ENCODE assay signal across 1 cellular context in genomic region chr17:42798383-42799380, GRCh38.
A peak's percentile ranks its signal among the peaks of the same experiment; 100 is the strongest.
TF ChIP-seq lines count a peak whose summit lies in the region.

A gene with protein sequence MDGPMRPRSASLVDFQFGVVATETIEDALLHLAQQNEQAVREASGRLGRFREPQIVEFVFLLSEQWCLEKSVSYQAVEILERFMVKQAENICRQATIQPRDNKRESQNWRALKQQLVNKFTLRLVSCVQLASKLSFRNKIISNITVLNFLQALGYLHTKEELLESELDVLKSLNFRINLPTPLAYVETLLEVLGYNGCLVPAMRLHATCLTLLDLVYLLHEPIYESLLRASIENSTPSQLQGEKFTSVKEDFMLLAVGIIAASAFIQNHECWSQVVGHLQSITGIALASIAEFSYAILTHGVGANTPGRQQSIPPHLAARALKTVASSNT (plus strand): TSS chr17:42798861. CDS start chr17:42799068, 207 bp downstream.
COA3 (minus strand) TSS chr17:42798704; CDS start chr17:42798681, 23 bp downstream.

TF ChIP-seq in K562, 482 proteins besides CTCF, POLR2A, EP300 and RAD21 (continued from another document):
- TF ChIP-seq ZNF395 (CRISPR knock-in tag; IDR thresholded peaks at IDR 0.05) (peak; percentile 58; the same call in 1 of the 2 replicates), C11orf30 (IDR thresholded peaks at IDR 0.05; ENCODE audit: low read depth) (peak; percentile 87), WHSC1 (IDR thresholded peaks at IDR 0.05; ENCODE audit: low read length) (no peak), DEAF1 (CRISPR knock-in tag; IDR thresholded peaks at IDR 0.05) (no peak), RBBP5 (IDR thresholded peaks at IDR 0.05; ENCODE audit: borderline replicate concordance, insufficient read depth, low read length, poor library complexity, severe bottlenecking) (peak; percentile 89), L3MBTL2 (IDR thresholded peaks at IDR 0.05) (peak; percentile 100), MNT (conservative IDR thresholded peaks at IDR 0.05) (peak; percentile 73 to 87), ZBTB12 (CRISPR knock-in tag; IDR thresholded peaks at IDR 0.05) (no peak), NR3C1 (CRISPR knock-in tag; IDR thresholded peaks at IDR 0.05) (no peak), CC2D1A (IDR thresholded peaks at IDR 0.05) (0 out of 2 replicates have a peak, but pooled peaks have one; percentile 6), KDM4B (IDR thresholded peaks at IDR 0.05; ENCODE audit: borderline replicate concordance in 2 of 2, low read depth in 1 of 2) (peak in 1 of 2 experiments; percentile 42; a peak in 1 of 4 replicates), ELF1 (tag; IDR thresholded peaks at IDR 0.05) (peak; percentile 35; the same call in 1 of the 2 replicates), SMAD2 (IDR thresholded peaks at IDR 0.05; ENCODE audit: low read depth, low read length) (no peak), FOXM1 (IDR thresholded peaks at IDR 0.05; ENCODE audit: low read depth) (0 out of 2 replicates have a peak, but pooled peaks have one; percentile 21), FOXM1 (CRISPR knock-in tag; IDR thresholded peaks at IDR 0.05; ENCODE audit: low read depth) (0 out of 2 replicates have a peak, but pooled peaks have one; percentile 66), RNF2 (IDR thresholded peaks at IDR 0.05) (peak; percentile 78), FUS (optimal IDR thresholded peaks at IDR 0.05; ENCODE audit: low read depth, low read length) (no peak), MIER1 (IDR thresholded peaks at IDR 0.05; ENCODE audit: low read depth) (peak; percentile 65; the same call in 1 of the 2 replicates), SP2 (IDR thresholded peaks at IDR 0.05; ENCODE audit: extremely low read depth, low read depth, low read length, poor library complexity, severe bottlenecking) (no peak), HDAC2 (IDR thresholded peaks at IDR 0.05) (peak; percentile 82), ZNF24 (IDR thresholded peaks at IDR 0.05) (no peak), JUN (IDR thresholded peaks at IDR 0.05; ENCODE audit: borderline replicate concordance, low read depth, low read length) (peak; percentile 34; the same call in 1 of the 2 replicates), JUN (CRISPR knock-in tag; IDR thresholded peaks at IDR 0.05; ENCODE audit: borderline replicate concordance) (no peak), SIX5 (IDR thresholded peaks at IDR 0.05; ENCODE audit: borderline replicate concordance in 1 of 2, insufficient read depth in 1 of 2, low read depth in 1 of 2, low read length in 2 of 2) (peak; percentile 82 to 87), SREBF2 (CRISPR knock-in tag; IDR thresholded peaks at IDR 0.05) (0 out of 2 replicates have a peak, but pooled peaks have one; percentile 55), DNMT1 (IDR thresholded peaks at IDR 0.05) (0 out of 2 replicates have a peak, but pooled peaks have one; percentile 41), ZFX (CRISPR knock-in tag; IDR thresholded peaks at IDR 0.05) (peak; percentile 87), CTBP1 (IDR thresholded peaks at IDR 0.05; ENCODE audit: borderline replicate concordance) (peak; percentile 73; the same call in 1 of the 2 replicates), RHOXF2B (CRISPR knock-in tag; conservative IDR thresholded peaks at IDR 0.05) (no peak), TOE1 (IDR thresholded peaks at IDR 0.05; ENCODE audit: borderline replicate concordance) (no peak), TOE1 (CRISPR knock-in tag; IDR thresholded peaks at IDR 0.05; ENCODE audit: borderline replicate concordance, low read depth) (no peak)
- TF ChIP-seq, protein P1, sequence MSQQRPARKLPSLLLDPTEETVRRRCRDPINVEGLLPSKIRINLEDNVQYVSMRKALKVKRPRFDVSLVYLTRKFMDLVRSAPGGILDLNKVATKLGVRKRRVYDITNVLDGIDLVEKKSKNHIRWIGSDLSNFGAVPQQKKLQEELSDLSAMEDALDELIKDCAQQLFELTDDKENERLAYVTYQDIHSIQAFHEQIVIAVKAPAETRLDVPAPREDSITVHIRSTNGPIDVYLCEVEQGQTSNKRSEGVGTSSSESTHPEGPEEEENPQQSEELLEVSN (IDR thresholded peaks at IDR 0.05; ENCODE audit: borderline replicate concordance in 1 of 2, extremely low read depth in 1 of 2, insufficient read depth in 1 of 2, insufficient read length in 1 of 2, low read depth in 1 of 2, low read length in 1 of 2, poor library complexity in 1 of 2, severe bottlenecking in 1 of 2), result peak; percentile 97
- TF ChIP-seq, protein P2, sequence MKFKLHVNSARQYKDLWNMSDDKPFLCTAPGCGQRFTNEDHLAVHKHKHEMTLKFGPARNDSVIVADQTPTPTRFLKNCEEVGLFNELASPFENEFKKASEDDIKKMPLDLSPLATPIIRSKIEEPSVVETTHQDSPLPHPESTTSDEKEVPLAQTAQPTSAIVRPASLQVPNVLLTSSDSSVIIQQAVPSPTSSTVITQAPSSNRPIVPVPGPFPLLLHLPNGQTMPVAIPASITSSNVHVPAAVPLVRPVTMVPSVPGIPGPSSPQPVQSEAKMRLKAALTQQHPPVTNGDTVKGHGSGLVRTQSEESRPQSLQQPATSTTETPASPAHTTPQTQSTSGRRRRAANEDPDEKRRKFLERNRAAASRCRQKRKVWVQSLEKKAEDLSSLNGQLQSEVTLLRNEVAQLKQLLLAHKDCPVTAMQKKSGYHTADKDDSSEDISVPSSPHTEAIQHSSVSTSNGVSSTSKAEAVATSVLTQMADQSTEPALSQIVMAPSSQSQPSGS (CRISPR knock-in tag; IDR thresholded peaks at IDR 0.05), result no peak
- TF ChIP-seq, protein P3, sequence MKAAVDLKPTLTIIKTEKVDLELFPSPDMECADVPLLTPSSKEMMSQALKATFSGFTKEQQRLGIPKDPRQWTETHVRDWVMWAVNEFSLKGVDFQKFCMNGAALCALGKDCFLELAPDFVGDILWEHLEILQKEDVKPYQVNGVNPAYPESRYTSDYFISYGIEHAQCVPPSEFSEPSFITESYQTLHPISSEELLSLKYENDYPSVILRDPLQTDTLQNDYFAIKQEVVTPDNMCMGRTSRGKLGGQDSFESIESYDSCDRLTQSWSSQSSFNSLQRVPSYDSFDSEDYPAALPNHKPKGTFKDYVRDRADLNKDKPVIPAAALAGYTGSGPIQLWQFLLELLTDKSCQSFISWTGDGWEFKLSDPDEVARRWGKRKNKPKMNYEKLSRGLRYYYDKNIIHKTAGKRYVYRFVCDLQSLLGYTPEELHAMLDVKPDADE (conservative IDR thresholded peaks at IDR 0.05; ENCODE audit: control insufficient read depth, low read depth, low read length), result peak; percentile 82
- TF ChIP-seq, protein P4, sequence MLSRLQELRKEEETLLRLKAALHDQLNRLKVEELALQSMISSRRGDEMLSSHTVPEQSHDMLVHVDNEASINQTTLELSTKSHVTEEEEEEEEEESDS (CRISPR knock-in tag; IDR thresholded peaks at IDR 0.05), result no peak
- TF ChIP-seq, protein P5, sequence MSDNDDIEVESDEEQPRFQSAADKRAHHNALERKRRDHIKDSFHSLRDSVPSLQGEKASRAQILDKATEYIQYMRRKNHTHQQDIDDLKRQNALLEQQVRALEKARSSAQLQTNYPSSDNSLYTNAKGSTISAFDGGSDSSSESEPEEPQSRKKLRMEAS (CRISPR knock-in tag; IDR thresholded peaks at IDR 0.05), result peak; percentile 92
- TF ChIP-seq, protein P6, sequence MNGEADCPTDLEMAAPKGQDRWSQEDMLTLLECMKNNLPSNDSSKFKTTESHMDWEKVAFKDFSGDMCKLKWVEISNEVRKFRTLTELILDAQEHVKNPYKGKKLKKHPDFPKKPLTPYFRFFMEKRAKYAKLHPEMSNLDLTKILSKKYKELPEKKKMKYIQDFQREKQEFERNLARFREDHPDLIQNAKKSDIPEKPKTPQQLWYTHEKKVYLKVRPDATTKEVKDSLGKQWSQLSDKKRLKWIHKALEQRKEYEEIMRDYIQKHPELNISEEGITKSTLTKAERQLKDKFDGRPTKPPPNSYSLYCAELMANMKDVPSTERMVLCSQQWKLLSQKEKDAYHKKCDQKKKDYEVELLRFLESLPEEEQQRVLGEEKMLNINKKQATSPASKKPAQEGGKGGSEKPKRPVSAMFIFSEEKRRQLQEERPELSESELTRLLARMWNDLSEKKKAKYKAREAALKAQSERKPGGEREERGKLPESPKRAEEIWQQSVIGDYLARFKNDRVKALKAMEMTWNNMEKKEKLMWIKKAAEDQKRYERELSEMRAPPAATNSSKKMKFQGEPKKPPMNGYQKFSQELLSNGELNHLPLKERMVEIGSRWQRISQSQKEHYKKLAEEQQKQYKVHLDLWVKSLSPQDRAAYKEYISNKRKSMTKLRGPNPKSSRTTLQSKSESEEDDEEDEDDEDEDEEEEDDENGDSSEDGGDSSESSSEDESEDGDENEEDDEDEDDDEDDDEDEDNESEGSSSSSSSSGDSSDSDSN (IDR thresholded peaks at IDR 0.05; ENCODE audit: borderline replicate concordance in 1 of 2, low read depth in 2 of 2, low read length in 2 of 2), result 0 out of 4 replicates have a peak, but pooled peaks of 1 of the 2 experiments have one; percentile 20
